In genomic region chr1:209556159-209556690, GRCh38 we compare ENCODE assay signal across 1 cellular context.
TF ChIP-seq lines count a peak whose summit lies in the region.

No MANE protein-coding gene starts in this region.

TF ChIP-seq in GM23338, 12 proteins besides CTCF, POLR2A, EP300 and RAD21 (continued from another document):
- TF ChIP-seq ZNF462 (CRISPR knock-in tag; IDR thresholded peaks at IDR 0.05): peak; percentile 91
- TF ChIP-seq JUNB (IDR thresholded peaks at IDR 0.05; ENCODE audit: unreplicated experiment): no peak
- TF ChIP-seq POLR2AphosphoS5 (IDR thresholded peaks at IDR 0.05; ENCODE audit: low read depth): no peak
